Comparison of ENCODE assay signal across 24 cellular contexts in genomic region chr14:38743941-38744611, GRCh38.
"Had no signal": no experiment of that assay in that cellular context is flagged by ENCODE, and none has a peak within 500 bp of the region (broad histone marks: within the 10 kb centered on the region; RNA-seq: fewer than 3 reads in every experiment).

No MANE protein-coding gene starts in this region.

- ATAC-seq: activated CD8-positive, alpha-beta memory T cell treated with anti-CD3 and anti-CD28 coated beads, Interleukin-2, amount 10 ng/mL, durations not matched to agents 7 days and 5 days; activated T-helper 17 cell treated with anti-CD3 and anti-CD28 coated beads, Interleukin-2, amount 50 U/mL, for 72 hours; K562; T-helper 17 cell had no signal

- DNase-seq: activated CD4-positive, alpha-beta T cell treated with anti-CD3 and anti-CD28 coated beads, Interleukin-2, amount 50 U/mL, for 1 hour; activated CD4-positive, CD25-positive, alpha-beta regulatory T cell treated with anti-CD3 and anti-CD28 coated beads, Interleukin-2, amount 50 U/mL, for 72 hours; activated CD8-positive, alpha-beta memory T cell treated with anti-CD3 and anti-CD28 coated beads, Interleukin-2, amount 10 ng/mL, durations not matched to agents 7 days and 5 days; activated gamma-delta T cell; activated naive CD4-positive, alpha-beta T cell treated with anti-CD3 and anti-CD28 coated beads, Interleukin-2, amount 10 ng/mL, durations not matched to agents 7 days and 5 days; activated naive CD8-positive, alpha-beta T cell treated with anti-CD3 and anti-CD28 coated beads for 36 hours; activated T-cell treated with anti-CD3 and anti-CD28 coated beads, Interleukin-2, amount 50 U/mL, for 48 hours; brain microvascular endothelial cell; Karpas-422; MM.1S; NCI-H1105 treated with DMSO at 0.1 percent for 48 hours; NCI-H1436 treated with DMSO at 0.1 percent for 48 hours; NCI-H187; NCI-H2081; NCI-H2171; NCI-H2227 treated with DMSO at 0.1 percent for 48 hours; NCI-H446 treated with DMSO at 0.1 percent for 48 hours; NCI-H526 treated with DMSO at 0.1 percent for 48 hours; SIG-M5; T-helper 17 cell; T-helper 9 cell had no signal

- H3K4me1 Mint-ChIP-seq: activated CD8-positive, alpha-beta memory T cell treated with anti-CD3 and anti-CD28 coated beads, Interleukin-2, amount 10 ng/mL, durations not matched to agents 7 days and 5 days; activated naive CD4-positive, alpha-beta T cell treated with anti-CD3 and anti-CD28 coated beads, Interleukin-2, amount 10 ng/mL, durations not matched to agents 7 days and 5 days; activated naive CD8-positive, alpha-beta T cell treated with anti-CD3 and anti-CD28 coated beads for 36 hours; activated T-helper 17 cell treated with anti-CD3 and anti-CD28 coated beads, Interleukin-2, amount 50 U/mL, for 72 hours; T-helper 17 cell had no signal

- H3K27ac Mint-ChIP-seq: activated CD8-positive, alpha-beta memory T cell treated with anti-CD3 and anti-CD28 coated beads, Interleukin-2, amount 10 ng/mL, durations not matched to agents 7 days and 5 days; activated naive CD4-positive, alpha-beta T cell treated with anti-CD3 and anti-CD28 coated beads, Interleukin-2, amount 10 ng/mL, durations not matched to agents 7 days and 5 days; activated naive CD8-positive, alpha-beta T cell treated with anti-CD3 and anti-CD28 coated beads for 36 hours; activated T-helper 17 cell treated with anti-CD3 and anti-CD28 coated beads, Interleukin-2, amount 50 U/mL, for 72 hours; T-helper 17 cell; WTC11 had no signal

- H3K27me3 Mint-ChIP-seq: activated CD8-positive, alpha-beta memory T cell treated with anti-CD3 and anti-CD28 coated beads, Interleukin-2, amount 10 ng/mL, durations not matched to agents 7 days and 5 days; activated naive CD4-positive, alpha-beta T cell treated with anti-CD3 and anti-CD28 coated beads, Interleukin-2, amount 10 ng/mL, durations not matched to agents 7 days and 5 days; activated naive CD8-positive, alpha-beta T cell treated with anti-CD3 and anti-CD28 coated beads for 36 hours had no signal

- H3K4me3 Mint-ChIP-seq: activated CD8-positive, alpha-beta memory T cell treated with anti-CD3 and anti-CD28 coated beads, Interleukin-2, amount 10 ng/mL, durations not matched to agents 7 days and 5 days; activated naive CD4-positive, alpha-beta T cell treated with anti-CD3 and anti-CD28 coated beads, Interleukin-2, amount 10 ng/mL, durations not matched to agents 7 days and 5 days; activated naive CD8-positive, alpha-beta T cell treated with anti-CD3 and anti-CD28 coated beads for 36 hours; activated T-helper 17 cell treated with anti-CD3 and anti-CD28 coated beads, Interleukin-2, amount 50 U/mL, for 72 hours; T-helper 17 cell; WTC11 had no signal

- H3K36me3 Mint-ChIP-seq: activated CD8-positive, alpha-beta memory T cell treated with anti-CD3 and anti-CD28 coated beads, Interleukin-2, amount 10 ng/mL, durations not matched to agents 7 days and 5 days; activated naive CD4-positive, alpha-beta T cell treated with anti-CD3 and anti-CD28 coated beads, Interleukin-2, amount 10 ng/mL, durations not matched to agents 7 days and 5 days; activated naive CD8-positive, alpha-beta T cell treated with anti-CD3 and anti-CD28 coated beads for 36 hours; WTC11 had no signal

- H3K9me3 Mint-ChIP-seq: activated naive CD4-positive, alpha-beta T cell treated with anti-CD3 and anti-CD28 coated beads, Interleukin-2, amount 10 ng/mL, durations not matched to agents 7 days and 5 days; activated naive CD8-positive, alpha-beta T cell treated with anti-CD3 and anti-CD28 coated beads for 36 hours; activated T-helper 17 cell treated with anti-CD3 and anti-CD28 coated beads, Interleukin-2, amount 50 U/mL, for 72 hours; WTC11 had no signal
